Comparison of ENCODE assay signal across 13 cellular contexts in genomic region chr6:39881851-39882566, GRCh38. TPM values are rescaled to one million over a fixed set of nuclear protein-coding genes. Genes with fewer than 3 reads are reported as not detected.
DNase-seq lines count a peak whose midpoint lies in the region; ATAC-seq and TF ChIP-seq lines count a peak whose summit lies in the region.
"Had no signal": no experiment of that assay in that cellular context is flagged by ENCODE, and none has a peak within 500 bp of the region (broad histone marks: within the 10 kb centered on the region; RNA-seq: fewer than 3 reads in every experiment).

No MANE protein-coding gene starts in this region.

- no peaks in the 10 kb centered on the region for H3K4me1 Mint-ChIP-seq in activated naive CD4-positive, alpha-beta T cell treated with anti-CD3 and anti-CD28 coated beads for 36 hours (ENCODE audit: low read depth)
- H3K4me1 Mint-ChIP-seq: activated naive CD4-positive, alpha-beta T cell treated with anti-CD3 and anti-CD28 coated beads, Interleukin-2, amount 10 ng/mL, durations not matched to agents 7 days and 5 days had no signal

- H3K27ac Mint-ChIP-seq in activated naive CD4-positive, alpha-beta T cell treated with anti-CD3 and anti-CD28 coated beads for 36 hours = no peak overlapping the region
- H3K27ac Mint-ChIP-seq: activated naive CD4-positive, alpha-beta T cell treated with anti-CD3 and anti-CD28 coated beads, Interleukin-2, amount 10 ng/mL, durations not matched to agents 7 days and 5 days had no signal

- H3K36me3 Mint-ChIP-seq in activated naive CD4-positive, alpha-beta T cell treated with anti-CD3 and anti-CD28 coated beads for 36 hours (ENCODE audit: low read depth) = no peaks in the 10 kb centered on the region
- H3K36me3 Mint-ChIP-seq: activated naive CD4-positive, alpha-beta T cell treated with anti-CD3 and anti-CD28 coated beads, Interleukin-2, amount 10 ng/mL, durations not matched to agents 7 days and 5 days had no signal

- DNase-seq in HCEC 1CT (peak; percentile 40), caudate nucleus (lab: John Stamatoyannopoulos, UW) (peak in 3 of 61 donors; percentile 18 to 30 (median 25)), left kidney (ENCODE audit: low read depth, low spot score) (peak; percentile 11), substantia nigra (lab: John Stamatoyannopoulos, UW) (peak in 11 of 49 donors; percentile 12 to 50 (median 29)), foreskin keratinocyte (no peak)
- no peak for DNase-seq in stimulated activated CD8-positive, alpha-beta memory T cell treated with anti-CD3 and anti-CD28 coated beads, Interleukin-4, amount 100 ng/mL, for 48 hours
- DNase-seq in activated naive CD4-positive, alpha-beta T cell treated with anti-CD3 and anti-CD28 coated beads for 36 hours = no peak
- DNase-seq: activated CD4-positive, alpha-beta T cell treated with anti-CD3 and anti-CD28 coated beads for 4 hours; activated naive CD4-positive, alpha-beta T cell treated with anti-CD3 and anti-CD28 coated beads, Interleukin-2, amount 10 ng/mL, durations not matched to agents 7 days and 5 days; DMS153; NCI-H2029 treated with DMSO at 0.1 percent for 48 hours; stimulated activated CD4-positive, alpha-beta T cell treated with anti-CD3 and anti-CD28 coated beads, Interleukin-1b, Interleukin-23, amount 100 ng/mL, for 48 hours had no signal

- no peak overlapping the region for H3K4me3 Mint-ChIP-seq in activated naive CD4-positive, alpha-beta T cell treated with anti-CD3 and anti-CD28 coated beads for 36 hours
- H3K4me3 Mint-ChIP-seq: activated naive CD4-positive, alpha-beta T cell treated with anti-CD3 and anti-CD28 coated beads, Interleukin-2, amount 10 ng/mL, durations not matched to agents 7 days and 5 days had no signal

- H3K27ac ChIP-seq in caudate nucleus (ENCODE audit: low read depth, low read length) (peak overlapping the region; percentile 38), substantia nigra (ENCODE audit: low read depth, low read length, poor library complexity, severe bottlenecking) (peak overlapping the region; percentile 82), foreskin keratinocyte (no peak overlapping the region)

- peaks cover 2% of the 10 kb centered on the region for H3K27me3 Mint-ChIP-seq in activated naive CD4-positive, alpha-beta T cell treated with anti-CD3 and anti-CD28 coated beads for 36 hours (ENCODE audit: low read depth)

- H3K9me3 Mint-ChIP-seq in activated naive CD4-positive, alpha-beta T cell treated with anti-CD3 and anti-CD28 coated beads for 36 hours = no peaks in the 10 kb centered on the region
- H3K9me3 Mint-ChIP-seq: activated naive CD4-positive, alpha-beta T cell treated with anti-CD3 and anti-CD28 coated beads, Interleukin-2, amount 10 ng/mL, durations not matched to agents 7 days and 5 days had no signal

- H3K4me1 ChIP-seq in foreskin keratinocyte = no peaks in the 10 kb centered on the region

- ATAC-seq in HG02938 (IDR thresholded peaks at IDR 0.05; ENCODE audit: unreplicated experiment) (no peak), foreskin keratinocyte (no peak)

- CTCF ChIA-PET in activated naive CD4-positive, alpha-beta T cell treated with anti-CD3 and anti-CD28 coated beads for 36 hours (lab: Charles Lee) = interaction anchor here (0.8 kb wide), 1 partner anchor 17 kb away, joined by 4 read pairs; no protein-coding TSS in a partner anchor

- H3K27me3 ChIP-seq in foreskin keratinocyte = no peaks in the 10 kb centered on the region

- intact Hi-C loops in activated naive CD4-positive, alpha-beta T cell treated with anti-CD3 and anti-CD28 coated beads for 36 hours (cut with micrococcal nuclease) = no loop called here

- no peak for TF ChIP-seq CTCF in foreskin keratinocyte (conservative IDR thresholded peaks at IDR 0.05)

RNA-seq across cellular contexts. Expression of gene MOCS1, which starts 52.3 kb away (rescaled TPM):
- 1 to 10 TPM; 1.2 TPM for total RNA-seq in activated naive CD4-positive, alpha-beta T cell treated with anti-CD3 and anti-CD28 coated beads for 36 hours
- 4.0 and 4.6 TPM in 2 replicates for total RNA-seq in foreskin keratinocyte
- 3.2 and 3.8 TPM in 2 replicates for polyA plus RNA-seq in foreskin keratinocyte

Comparison
In these comparisons a context has a peak if more than half of its experiments do, and no peak if none do; other contexts are left out.
1. DNase-seq: peak in HCEC 1CT (single experiment) and left kidney (single experiment); none in stimulated activated CD8-positive, alpha-beta memory T cell treated with anti-CD3 and anti-CD28 coated beads, Interleukin-4, amount 100 ng/mL, for 48 hours (single experiment), activated naive CD4-positive, alpha-beta T cell treated with anti-CD3 and anti-CD28 coated beads for 36 hours (single experiment) and foreskin keratinocyte (0 of 2).